Comparison of ENCODE assay signal across 1 cellular context in genomic region chr4:43244688-43245382, GRCh38.
TF ChIP-seq lines count a peak whose summit lies in the region.

No MANE protein-coding gene starts in this region.

TF ChIP-seq in GM12878, 131 proteins besides CTCF, POLR2A, EP300 and RAD21 (continued from another document and continues in another):
- no peak for TF ChIP-seq MLLT1 (IDR thresholded peaks at IDR 0.05)
- 0 out of 2 replicates have a peak, but pooled peaks have one; percentile 13 for TF ChIP-seq ATF7 (IDR thresholded peaks at IDR 0.05; ENCODE audit: low read depth)
- no peak for TF ChIP-seq CHD1 (IDR thresholded peaks at IDR 0.05; ENCODE audit: low read depth, low read length)
- no peak for TF ChIP-seq REST (IDR thresholded peaks at IDR 0.05; ENCODE audit: low read depth, low read length)
- TF ChIP-seq MYC (IDR thresholded peaks at IDR 0.05; ENCODE audit: insufficient read depth, insufficient read length, insufficient replicate concordance, low read length, severe bottlenecking), result no peak
- peak; percentile 27; the same call in 1 of the 3 replicates for TF ChIP-seq POU2F2 (IDR thresholded peaks at IDR 0.05; ENCODE audit: borderline replicate concordance, low read depth, low read length)
- TF ChIP-seq HDAC6 (IDR thresholded peaks at IDR 0.05; ENCODE audit: unreplicated experiment), result no peak
- TF ChIP-seq CBX5 (IDR thresholded peaks at IDR 0.05; ENCODE audit: low read depth), result no peak
- peak; percentile 91 for TF ChIP-seq BMI1 (IDR thresholded peaks at IDR 0.05; ENCODE audit: borderline replicate concordance)
- no peak for TF ChIP-seq E2F4 (IDR thresholded peaks at IDR 0.05; ENCODE audit: low read depth, low read length)
- TF ChIP-seq PKNOX1 (IDR thresholded peaks at IDR 0.05), result peak; percentile 62; the same call in 1 of the 2 replicates
- no peak for TF ChIP-seq PML (IDR thresholded peaks at IDR 0.05; ENCODE audit: low read length)
- TF ChIP-seq BCL3 (IDR thresholded peaks at IDR 0.05; ENCODE audit: borderline replicate concordance, insufficient read depth, low read depth, low read length, poor library complexity, severe bottlenecking), result peak; percentile 55
- TF ChIP-seq NR2C1 (IDR thresholded peaks at IDR 0.05), result no peak
- TF ChIP-seq TCF12 (IDR thresholded peaks at IDR 0.05; ENCODE audit: low read depth, low read length), result 0 out of 2 replicates have a peak, but pooled peaks have one; percentile 18
- TF ChIP-seq WRNIP1 (IDR thresholded peaks at IDR 0.05; ENCODE audit: borderline replicate concordance, low read depth, low read length), result no peak
- TF ChIP-seq BCL11A (IDR thresholded peaks at IDR 0.05; ENCODE audit: low read depth, low read length), result no peak
- TF ChIP-seq E4F1 (IDR thresholded peaks at IDR 0.05; ENCODE audit: borderline replicate concordance, partially characterized antibody), result no peak
- no peak for TF ChIP-seq SMAD5 (IDR thresholded peaks at IDR 0.05; ENCODE audit: low read depth)
- TF ChIP-seq ZNF24 (IDR thresholded peaks at IDR 0.05), result no peak
- TF ChIP-seq ATF2 (IDR thresholded peaks at IDR 0.05; ENCODE audit: low read length), result 0 out of 2 replicates have a peak, but pooled peaks have one; percentile 21
- TF ChIP-seq IRF5 (IDR thresholded peaks at IDR 0.05; ENCODE audit: borderline replicate concordance), result no peak
- TF ChIP-seq POLR2AphosphoS5 (IDR thresholded peaks at IDR 0.05; ENCODE audit: low read length), result no peak
- TF ChIP-seq SKIL (IDR thresholded peaks at IDR 0.05; ENCODE audit: low read depth, poor library complexity, severe bottlenecking), result peak; percentile 21
- 0 out of 2 replicates have a peak, but pooled peaks have one; percentile 31 for TF ChIP-seq NBN (IDR thresholded peaks at IDR 0.05)
- TF ChIP-seq IKZF2 (IDR thresholded peaks at IDR 0.05), result peak; percentile 30 to 34; a peak in 2 of 4 replicates
- no peak for TF ChIP-seq STAT3 (IDR thresholded peaks at IDR 0.05; ENCODE audit: low read depth, low read length)
- TF ChIP-seq IRF4 (IDR thresholded peaks at IDR 0.05; ENCODE audit: low read depth, low read length), result peak; percentile 48; the same call in 1 of the 2 replicates
- no peak for TF ChIP-seq ZNF207 (IDR thresholded peaks at IDR 0.05; ENCODE audit: borderline replicate concordance)
- peak; percentile 65 for TF ChIP-seq CUX1 (IDR thresholded peaks at IDR 0.05; ENCODE audit: insufficient replicate concordance, low read depth, low read length)
